In the genomic region with DNA sequence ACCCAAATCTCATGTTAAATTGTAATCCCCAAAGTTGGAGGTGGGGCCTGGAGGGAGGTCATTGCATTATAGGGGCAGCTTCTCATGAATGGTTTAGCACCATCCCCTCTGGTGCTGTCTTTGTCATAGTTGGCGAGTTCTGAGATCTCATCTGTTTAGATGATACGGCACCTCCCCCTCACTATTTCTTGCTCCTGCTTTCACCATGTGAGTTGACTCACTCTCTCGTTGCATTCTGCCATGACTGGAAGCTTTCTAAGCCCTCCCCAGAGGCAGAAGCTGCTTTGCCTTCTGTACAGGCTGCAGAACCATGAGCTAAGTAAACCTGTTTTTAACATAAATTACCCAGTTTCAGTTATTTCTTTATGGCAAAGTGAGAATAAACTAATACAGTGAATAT, we compare ENCODE assay signal across 16 cellular contexts.
"Had no signal": no experiment of that assay in that cellular context is flagged by ENCODE, and none has a peak within 500 bp of the region (broad histone marks: within the 10 kb centered on the region; RNA-seq: fewer than 3 reads in every experiment).

No MANE protein-coding gene starts in this region.

- H3K9me3 ChIP-seq: breast epithelium, esophagus squamous epithelium, right atrium auricular region, vagina had no signal

- H3K27me3 Mint-ChIP-seq: activated naive CD8-positive, alpha-beta T cell treated with anti-CD3 and anti-CD28 coated beads, Interleukin-2, amount 10 ng/mL, durations not matched to agents 7 days and 5 days; stimulated activated memory B cell treated with anti-CD40 and anti-IgM and Interleukin-4, amounts not matched to agents 10 μg/mL and 1 μg/mL and 100 μg/mL, for 72 hours had no signal

- H3K27ac Mint-ChIP-seq: activated CD4-positive, alpha-beta memory T cell treated with anti-CD3 and anti-CD28 coated beads for 36 hours; activated naive CD8-positive, alpha-beta T cell treated with anti-CD3 and anti-CD28 coated beads, Interleukin-2, amount 10 ng/mL, durations not matched to agents 7 days and 5 days; activated T-cell treated with anti-CD3 and anti-CD28 coated beads, Interleukin-2, amount 50 U/mL, for 72 hours; naive thymus-derived CD4-positive, alpha-beta T cell; stimulated activated memory B cell treated with anti-CD40 and anti-IgM and Interleukin-4, amounts not matched to agents 10 μg/mL and 1 μg/mL and 100 μg/mL, for 72 hours had no signal

- H3K4me1 ChIP-seq: breast epithelium, esophagus squamous epithelium, heart right ventricle, right atrium auricular region, tibial nerve, vagina had no signal

- H3K36me3 Mint-ChIP-seq: activated CD4-positive, alpha-beta memory T cell treated with anti-CD3 and anti-CD28 coated beads for 36 hours; activated naive CD8-positive, alpha-beta T cell treated with anti-CD3 and anti-CD28 coated beads, Interleukin-2, amount 10 ng/mL, durations not matched to agents 7 days and 5 days had no signal

- H3K4me3 Mint-ChIP-seq: activated CD4-positive, alpha-beta memory T cell treated with anti-CD3 and anti-CD28 coated beads for 36 hours; activated naive CD8-positive, alpha-beta T cell treated with anti-CD3 and anti-CD28 coated beads, Interleukin-2, amount 10 ng/mL, durations not matched to agents 7 days and 5 days; activated T-cell treated with anti-CD3 and anti-CD28 coated beads, Interleukin-2, amount 50 U/mL, for 72 hours; naive thymus-derived CD4-positive, alpha-beta T cell; stimulated activated memory B cell treated with anti-CD40 and anti-IgM and Interleukin-4, amounts not matched to agents 10 μg/mL and 1 μg/mL and 100 μg/mL, for 72 hours had no signal

- DNase-seq: activated CD4-positive, alpha-beta memory T cell treated with anti-CD3 and anti-CD28 coated beads for 36 hours; activated CD4-positive, CD25-positive, alpha-beta regulatory T cell treated with anti-CD3 and anti-CD28 coated beads, Interleukin-2, amount 50 U/mL, for 72 hours; activated naive CD8-positive, alpha-beta T cell treated with anti-CD3 and anti-CD28 coated beads, Interleukin-2, amount 10 ng/mL, durations not matched to agents 7 days and 5 days; activated T-cell treated with anti-CD3 and anti-CD28 coated beads, Interleukin-2, amount 50 U/mL, for 72 hours; aorta; esophagus squamous epithelium; foreskin melanocyte; heart right ventricle; naive thymus-derived CD4-positive, alpha-beta T cell; posterior cingulate gyrus had no signal

- H3K27ac ChIP-seq: breast epithelium, esophagus squamous epithelium, heart right ventricle, right atrium auricular region, tibial nerve, vagina had no signal

- H3K4me1 Mint-ChIP-seq: activated naive CD8-positive, alpha-beta T cell treated with anti-CD3 and anti-CD28 coated beads, Interleukin-2, amount 10 ng/mL, durations not matched to agents 7 days and 5 days; naive thymus-derived CD4-positive, alpha-beta T cell; stimulated activated memory B cell treated with anti-CD40 and anti-IgM and Interleukin-4, amounts not matched to agents 10 μg/mL and 1 μg/mL and 100 μg/mL, for 72 hours had no signal

- H3K36me3 ChIP-seq: breast epithelium, esophagus squamous epithelium, heart right ventricle, right atrium auricular region, tibial nerve, vagina had no signal

- ATAC-seq: activated T-cell treated with anti-CD3 and anti-CD28 coated beads, Interleukin-2, amount 50 U/mL, for 72 hours; heart right ventricle; naive thymus-derived CD4-positive, alpha-beta T cell; stimulated activated memory B cell treated with anti-CD40 and anti-IgM and Interleukin-4, amounts not matched to agents 10 μg/mL and 1 μg/mL and 100 μg/mL, for 72 hours had no signal

- H3K27me3 ChIP-seq: breast epithelium, esophagus squamous epithelium, right atrium auricular region, tibial nerve, vagina had no signal

- H3K4me3 ChIP-seq: breast epithelium, esophagus squamous epithelium, heart right ventricle, right atrium auricular region, smooth muscle cell, tibial nerve, vagina had no signal

- H3K4me2 ChIP-seq: smooth muscle cell had no signal

- H3K9me3 Mint-ChIP-seq: activated CD4-positive, alpha-beta memory T cell treated with anti-CD3 and anti-CD28 coated beads for 36 hours had no signal
